ENCODE assay signal across 1 cellular context in genomic region chr2:69933839-69934613, GRCh38.
TF ChIP-seq lines count a peak whose summit lies in the region.

No MANE protein-coding gene starts in this region.

TF ChIP-seq in GM23338, 12 proteins besides CTCF, POLR2A, EP300 and RAD21 (continued from another document):
- TF ChIP-seq, protein P1, sequence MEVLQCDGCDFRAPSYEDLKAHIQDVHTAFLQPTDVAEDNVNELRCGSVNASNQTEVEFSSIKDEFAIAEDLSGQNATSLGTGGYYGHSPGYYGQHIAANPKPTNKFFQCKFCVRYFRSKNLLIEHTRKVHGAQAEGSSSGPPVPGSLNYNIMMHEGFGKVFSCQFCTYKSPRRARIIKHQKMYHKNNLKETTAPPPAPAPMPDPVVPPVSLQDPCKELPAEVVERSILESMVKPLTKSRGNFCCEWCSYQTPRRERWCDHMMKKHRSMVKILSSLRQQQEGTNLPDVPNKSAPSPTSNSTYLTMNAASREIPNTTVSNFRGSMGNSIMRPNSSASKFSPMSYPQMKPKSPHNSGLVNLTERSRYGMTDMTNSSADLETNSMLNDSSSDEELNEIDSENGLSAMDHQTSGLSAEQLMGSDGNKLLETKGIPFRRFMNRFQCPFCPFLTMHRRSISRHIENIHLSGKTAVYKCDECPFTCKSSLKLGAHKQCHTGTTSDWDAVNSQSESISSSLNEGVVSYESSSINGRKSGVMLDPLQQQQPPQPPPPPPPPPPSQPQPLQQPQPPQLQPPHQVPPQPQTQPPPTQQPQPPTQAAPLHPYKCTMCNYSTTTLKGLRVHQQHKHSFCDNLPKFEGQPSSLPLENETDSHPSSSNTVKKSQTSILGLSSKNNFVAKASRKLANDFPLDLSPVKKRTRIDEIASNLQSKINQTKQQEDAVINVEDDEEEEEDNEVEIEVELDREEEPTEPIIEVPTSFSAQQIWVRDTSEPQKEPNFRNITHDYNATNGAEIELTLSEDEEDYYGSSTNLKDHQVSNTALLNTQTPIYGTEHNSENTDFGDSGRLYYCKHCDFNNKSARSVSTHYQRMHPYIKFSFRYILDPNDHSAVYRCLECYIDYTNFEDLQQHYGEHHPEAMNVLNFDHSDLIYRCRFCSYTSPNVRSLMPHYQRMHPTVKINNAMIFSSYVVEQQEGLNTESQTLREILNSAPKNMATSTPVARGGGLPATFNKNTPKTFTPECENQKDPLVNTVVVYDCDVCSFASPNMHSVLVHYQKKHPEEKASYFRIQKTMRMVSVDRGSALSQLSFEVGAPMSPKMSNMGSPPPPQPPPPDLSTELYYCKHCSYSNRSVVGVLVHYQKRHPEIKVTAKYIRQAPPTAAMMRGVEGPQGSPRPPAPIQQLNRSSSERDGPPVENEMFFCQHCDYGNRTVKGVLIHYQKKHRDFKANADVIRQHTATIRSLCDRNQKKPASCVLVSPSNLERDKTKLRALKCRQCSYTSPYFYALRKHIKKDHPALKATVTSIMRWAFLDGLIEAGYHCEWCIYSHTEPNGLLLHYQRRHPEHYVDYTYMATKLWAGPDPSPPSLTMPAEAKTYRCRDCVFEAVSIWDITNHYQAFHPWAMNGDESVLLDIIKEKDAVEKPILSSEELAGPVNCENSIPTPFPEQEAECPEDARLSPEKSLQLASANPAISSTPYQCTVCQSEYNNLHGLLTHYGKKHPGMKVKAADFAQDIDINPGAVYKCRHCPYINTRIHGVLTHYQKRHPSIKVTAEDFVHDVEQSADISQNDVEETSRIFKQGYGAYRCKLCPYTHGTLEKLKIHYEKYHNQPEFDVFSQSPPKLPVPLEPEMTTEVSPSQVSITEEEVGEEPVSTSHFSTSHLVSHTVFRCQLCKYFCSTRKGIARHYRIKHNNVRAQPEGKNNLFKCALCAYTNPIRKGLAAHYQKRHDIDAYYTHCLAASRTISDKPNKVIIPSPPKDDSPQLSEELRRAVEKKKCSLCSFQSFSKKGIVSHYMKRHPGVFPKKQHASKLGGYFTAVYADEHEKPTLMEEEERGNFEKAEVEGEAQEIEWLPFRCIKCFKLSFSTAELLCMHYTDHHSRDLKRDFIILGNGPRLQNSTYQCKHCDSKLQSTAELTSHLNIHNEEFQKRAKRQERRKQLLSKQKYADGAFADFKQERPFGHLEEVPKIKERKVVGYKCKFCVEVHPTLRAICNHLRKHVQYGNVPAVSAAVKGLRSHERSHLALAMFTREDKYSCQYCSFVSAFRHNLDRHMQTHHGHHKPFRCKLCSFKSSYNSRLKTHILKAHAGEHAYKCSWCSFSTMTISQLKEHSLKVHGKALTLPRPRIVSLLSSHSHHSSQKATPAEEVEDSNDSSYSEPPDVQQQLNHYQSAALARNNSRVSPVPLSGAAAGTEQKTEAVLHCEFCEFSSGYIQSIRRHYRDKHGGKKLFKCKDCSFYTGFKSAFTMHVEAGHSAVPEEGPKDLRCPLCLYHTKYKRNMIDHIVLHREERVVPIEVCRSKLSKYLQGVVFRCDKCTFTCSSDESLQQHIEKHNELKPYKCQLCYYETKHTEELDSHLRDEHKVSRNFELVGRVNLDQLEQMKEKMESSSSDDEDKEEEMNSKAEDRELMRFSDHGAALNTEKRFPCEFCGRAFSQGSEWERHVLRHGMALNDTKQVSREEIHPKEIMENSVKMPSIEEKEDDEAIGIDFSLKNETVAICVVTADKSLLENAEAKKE (CRISPR knock-in tag; IDR thresholded peaks at IDR 0.05) = no peak
- TF ChIP-seq ETS1 (IDR thresholded peaks at IDR 0.05) (no peak), STAT1 (IDR thresholded peaks at IDR 0.05; ENCODE audit: unreplicated experiment) (no peak), EZH2phosphoT487 (IDR thresholded peaks at IDR 0.05; ENCODE audit: unreplicated experiment) (no peak), CREB1 (CRISPR knock-in tag; IDR thresholded peaks at IDR 0.05; ENCODE audit: low read depth) (no peak), JUNB (IDR thresholded peaks at IDR 0.05; ENCODE audit: unreplicated experiment) (no peak)
- TF ChIP-seq, protein P2, sequence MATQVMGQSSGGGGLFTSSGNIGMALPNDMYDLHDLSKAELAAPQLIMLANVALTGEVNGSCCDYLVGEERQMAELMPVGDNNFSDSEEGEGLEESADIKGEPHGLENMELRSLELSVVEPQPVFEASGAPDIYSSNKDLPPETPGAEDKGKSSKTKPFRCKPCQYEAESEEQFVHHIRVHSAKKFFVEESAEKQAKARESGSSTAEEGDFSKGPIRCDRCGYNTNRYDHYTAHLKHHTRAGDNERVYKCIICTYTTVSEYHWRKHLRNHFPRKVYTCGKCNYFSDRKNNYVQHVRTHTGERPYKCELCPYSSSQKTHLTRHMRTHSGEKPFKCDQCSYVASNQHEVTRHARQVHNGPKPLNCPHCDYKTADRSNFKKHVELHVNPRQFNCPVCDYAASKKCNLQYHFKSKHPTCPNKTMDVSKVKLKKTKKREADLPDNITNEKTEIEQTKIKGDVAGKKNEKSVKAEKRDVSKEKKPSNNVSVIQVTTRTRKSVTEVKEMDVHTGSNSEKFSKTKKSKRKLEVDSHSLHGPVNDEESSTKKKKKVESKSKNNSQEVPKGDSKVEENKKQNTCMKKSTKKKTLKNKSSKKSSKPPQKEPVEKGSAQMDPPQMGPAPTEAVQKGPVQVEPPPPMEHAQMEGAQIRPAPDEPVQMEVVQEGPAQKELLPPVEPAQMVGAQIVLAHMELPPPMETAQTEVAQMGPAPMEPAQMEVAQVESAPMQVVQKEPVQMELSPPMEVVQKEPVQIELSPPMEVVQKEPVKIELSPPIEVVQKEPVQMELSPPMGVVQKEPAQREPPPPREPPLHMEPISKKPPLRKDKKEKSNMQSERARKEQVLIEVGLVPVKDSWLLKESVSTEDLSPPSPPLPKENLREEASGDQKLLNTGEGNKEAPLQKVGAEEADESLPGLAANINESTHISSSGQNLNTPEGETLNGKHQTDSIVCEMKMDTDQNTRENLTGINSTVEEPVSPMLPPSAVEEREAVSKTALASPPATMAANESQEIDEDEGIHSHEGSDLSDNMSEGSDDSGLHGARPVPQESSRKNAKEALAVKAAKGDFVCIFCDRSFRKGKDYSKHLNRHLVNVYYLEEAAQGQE (IDR thresholded peaks at IDR 0.05; ENCODE audit: unreplicated experiment) = no peak
